Comparison of ENCODE assay signal across 8 cellular contexts in genomic region chr17:65987988-65988387, GRCh38.
DNase-seq lines count a peak whose midpoint lies in the region; ATAC-seq, FAIRE-seq and TF ChIP-seq lines count a peak whose summit lies in the region.

No MANE protein-coding gene starts in this region.

- intact Hi-C loops in K562 (cut with micrococcal nuclease) = no loop called here
- intact Hi-C loops in mucosa of descending colon (cut with DNase I, micrococcal nuclease) = no loop called here
- intact Hi-C loops in Right ventricle myocardium superior (cut with DNase I) = no loop called here

- CTCF ChIA-PET in K562 (lab: Yijun Ruan, JAX; ENCODE audit: low intra/inter-chr PET ratio) = interaction anchor here (1.0 kb wide), 1 partner anchor 694 kb away, joined by 4 read pairs; no protein-coding TSS in a partner anchor

- peak in 1 of 2 experiments; percentile 54; a peak in 2 of 4 replicates for TF ChIP-seq RAD21 in K562 (CRISPR knock-in tag; conservative IDR thresholded peaks at IDR 0.05 in 1 of 2, IDR thresholded peaks at IDR 0.05 in 1 of 2)

- TF ChIP-seq POLR2A in K562 (conservative IDR thresholded peaks at IDR 0.05) = no peak

- H3K4me3 ChIP-seq in Loucy (ENCODE audit: low read length, poor library complexity, severe bottlenecking) (no peak overlapping the region), K562 (no peak overlapping the region), mucosa of descending colon (no peak overlapping the region)

- DNase-seq in GM04504 (ENCODE audit: low read depth) (peak; percentile 14), K562 (ENCODE audit: extremely low read depth in 1 of 4, low spot score in 3 of 4) (peak in 1 of 4 experiments; percentile 11), mucosa of descending colon (peak in 1 of 3 donors; percentile 47), NCI-H1930 (lab: John Stamatoyannopoulos, UW) (no peak), NCI-H187 (lab: John Stamatoyannopoulos, UW) (no peak), Right ventricle myocardium superior (no peak)

- TF ChIP-seq CTCF in Loucy (conservative IDR thresholded peaks at IDR 0.05; ENCODE audit: low read length) (peak; percentile 74), K562 (IDR thresholded peaks at IDR 0.05 in 2 of 3, conservative IDR thresholded peaks at IDR 0.05 in 1 of 3; ENCODE audit: insufficient read depth in 2 of 3, low read depth in 1 of 3, low read length in 3 of 3) (peak in 2 of 3 experiments; percentile 11 to 36; a peak in 2 of 6 replicates), mucosa of descending colon (IDR thresholded peaks at IDR 0.05) (peak; percentile 27)

- H3F3A ChIP-seq in Loucy (ENCODE audit: low read depth) = no peaks in the 10 kb centered on the region

- H2AFZ ChIP-seq in Loucy (ENCODE audit: low read length) = no peak overlapping the region
- no peak overlapping the region for H2AFZ ChIP-seq in K562 (ENCODE audit: low read depth, low read length)

- 13% methylated on average over 2 of the region's 2 CpGs for WGBS in K562 (ENCODE audit: insufficient coverage, low coverage, missing lambda C conversion rate)

- FAIRE-seq in K562 (lab: Jason Lieb, UNC) = no peak

- no peak overlapping the region for H3K27ac ChIP-seq in K562 (ENCODE audit: extremely low read depth, low read depth, low read length)

- H3K9me3 ChIP-seq in Loucy (ENCODE audit: insufficient read depth, low read depth, low read length) (no peaks in the 10 kb centered on the region), K562 (replicated peaks; ENCODE audit: control insufficient read depth, insufficient read depth, low read depth, low read length) (no peaks in the 10 kb centered on the region), mucosa of descending colon (peaks cover 13% of the 10 kb centered on the region)

- in situ Hi-C loops in K562 (cut with MboI) = no loop called here

- no peak for TF ChIP-seq EP300 in K562 (IDR thresholded peaks at IDR 0.05; ENCODE audit: low read length)

- H3K4me1 ChIP-seq in Loucy (ENCODE audit: insufficient read depth, low read length, poor library complexity, severe bottlenecking) = no peaks in the 10 kb centered on the region
- no peaks in the 10 kb centered on the region for H3K4me1 ChIP-seq in K562 (replicated peaks in 1 of 2; ENCODE audit: control insufficient read depth in 2 of 2, insufficient read depth in 2 of 2, low read length in 2 of 2)
- H3K4me1 ChIP-seq in mucosa of descending colon (ENCODE audit: low read depth) = no peaks in the 10 kb centered on the region

- H3K9ac ChIP-seq in Loucy (ENCODE audit: low read depth, low read length, poor library complexity, severe bottlenecking) = no peak overlapping the region
- H3K9ac ChIP-seq in K562 (ENCODE audit: insufficient read depth in 1 of 2, low read depth in 2 of 2, low read length in 2 of 2) = no peak overlapping the region

- ATAC-seq in K562 = no peak
- ATAC-seq in mucosa of descending colon = peak; percentile 91
- ATAC-seq in GM18907 (IDR thresholded peaks at IDR 0.05; ENCODE audit: unreplicated experiment) = no peak
- no peak for ATAC-seq in Right ventricle myocardium superior (ENCODE audit: poor library complexity)

- POLR2A ChIA-PET in K562 (lab: Yijun Ruan, JAX) = interaction anchor here (0.6 kb wide), 2 partner anchors 98 to 100 kb away, joined by 3 to 4 read pairs; no protein-coding TSS in a partner anchor

- H3K27me3 ChIP-seq in Loucy (ENCODE audit: insufficient read depth, low read length, poor library complexity, severe bottlenecking) (no peaks in the 10 kb centered on the region), K562 (ENCODE audit: control insufficient read depth in 2 of 2, insufficient read depth in 2 of 2, low read length in 2 of 2) (no peaks in the 10 kb centered on the region)

- BruUV-seq in K562 (replicated peaks; lab: Mats Ljungman, UMichigan) = no TSS peak

- no peaks in the 10 kb centered on the region for H3K36me3 ChIP-seq in Loucy (ENCODE audit: insufficient read depth, low read length)
- no peaks in the 10 kb centered on the region for H3K36me3 ChIP-seq in K562 (ENCODE audit: control insufficient read depth, insufficient read depth, low read length)
- no peaks in the 10 kb centered on the region for H3K36me3 ChIP-seq in mucosa of descending colon (ENCODE audit: low read depth)

- H3K9me2 ChIP-seq in Loucy (replicated peaks; ENCODE audit: low read depth, low read length) = no peaks in the 10 kb centered on the region

- no peaks in the 10 kb centered on the region for H3K9me1 ChIP-seq in K562 (ENCODE audit: control insufficient read depth, insufficient read depth, low read length)

- H4K20me1 ChIP-seq in Loucy (ENCODE audit: insufficient read depth, low read length, poor library complexity, severe bottlenecking) = no peaks in the 10 kb centered on the region
- no peaks in the 10 kb centered on the region for H4K20me1 ChIP-seq in K562 (replicated peaks; ENCODE audit: control insufficient read depth, insufficient read depth, low read length)

- H3K79me2 ChIP-seq in Loucy (ENCODE audit: insufficient read depth, low read length) (no peaks in the 10 kb centered on the region), K562 (ENCODE audit: control insufficient read depth, insufficient read depth, low read length) (no peaks in the 10 kb centered on the region)

- no peak overlapping the region for H3K4me2 ChIP-seq in Loucy (ENCODE audit: low read depth, low read length, poor library complexity, severe bottlenecking)
- H3K4me2 ChIP-seq in K562 (ENCODE audit: insufficient read depth, low read length) = no peak overlapping the region

TF ChIP-seq in K562, 482 proteins besides CTCF, POLR2A, EP300 and RAD21:
- no peak for TF ChIP-seq ZNF764 (CRISPR knock-in tag; IDR thresholded peaks at IDR 0.05; ENCODE audit: low read depth)
- no peak for TF ChIP-seq ZNF274 (IDR thresholded peaks at IDR 0.05; ENCODE audit: borderline replicate concordance, low read depth, low read length)
- TF ChIP-seq GATAD2B (IDR thresholded peaks at IDR 0.05; ENCODE audit: borderline replicate concordance) = no peak
- TF ChIP-seq MEF2D (tag; conservative IDR thresholded peaks at IDR 0.05; ENCODE audit: low read depth) = no peak
- no peak for TF ChIP-seq FOXA3 (CRISPR knock-in tag; conservative IDR thresholded peaks at IDR 0.05 in 1 of 2, IDR thresholded peaks at IDR 0.05 in 1 of 2)
- TF ChIP-seq MTF1 (CRISPR knock-in tag; IDR thresholded peaks at IDR 0.05; ENCODE audit: borderline replicate concordance) = no peak
- TF ChIP-seq CLOCK (CRISPR knock-in tag; IDR thresholded peaks at IDR 0.05; ENCODE audit: borderline replicate concordance) = no peak
- TF ChIP-seq DDX20 (tag; IDR thresholded peaks at IDR 0.05; ENCODE audit: low read depth) = no peak
- no peak for TF ChIP-seq ZNF134 (CRISPR knock-in tag; conservative IDR thresholded peaks at IDR 0.05)
- TF ChIP-seq TEAD4 (IDR thresholded peaks at IDR 0.05; ENCODE audit: low read length) = no peak
- no peak for TF ChIP-seq TEAD4 (CRISPR knock-in tag; IDR thresholded peaks at IDR 0.05; ENCODE audit: borderline replicate concordance)
- no peak for TF ChIP-seq POLR3A (IDR thresholded peaks at IDR 0.05; ENCODE audit: borderline replicate concordance, extremely low read depth, insufficient read depth, insufficient read length)
TF ChIP-seq in K562: peak in this region for 0.

Comparison
In these comparisons a context has a peak if more than half of its experiments do, and no peak if none do; other contexts are left out.
1. CTCF ChIP-seq: peak in every context shown above with its lines; median percentile 74 in Loucy; 27 in mucosa of descending colon; 24 in K562.